In the genomic region with DNA sequence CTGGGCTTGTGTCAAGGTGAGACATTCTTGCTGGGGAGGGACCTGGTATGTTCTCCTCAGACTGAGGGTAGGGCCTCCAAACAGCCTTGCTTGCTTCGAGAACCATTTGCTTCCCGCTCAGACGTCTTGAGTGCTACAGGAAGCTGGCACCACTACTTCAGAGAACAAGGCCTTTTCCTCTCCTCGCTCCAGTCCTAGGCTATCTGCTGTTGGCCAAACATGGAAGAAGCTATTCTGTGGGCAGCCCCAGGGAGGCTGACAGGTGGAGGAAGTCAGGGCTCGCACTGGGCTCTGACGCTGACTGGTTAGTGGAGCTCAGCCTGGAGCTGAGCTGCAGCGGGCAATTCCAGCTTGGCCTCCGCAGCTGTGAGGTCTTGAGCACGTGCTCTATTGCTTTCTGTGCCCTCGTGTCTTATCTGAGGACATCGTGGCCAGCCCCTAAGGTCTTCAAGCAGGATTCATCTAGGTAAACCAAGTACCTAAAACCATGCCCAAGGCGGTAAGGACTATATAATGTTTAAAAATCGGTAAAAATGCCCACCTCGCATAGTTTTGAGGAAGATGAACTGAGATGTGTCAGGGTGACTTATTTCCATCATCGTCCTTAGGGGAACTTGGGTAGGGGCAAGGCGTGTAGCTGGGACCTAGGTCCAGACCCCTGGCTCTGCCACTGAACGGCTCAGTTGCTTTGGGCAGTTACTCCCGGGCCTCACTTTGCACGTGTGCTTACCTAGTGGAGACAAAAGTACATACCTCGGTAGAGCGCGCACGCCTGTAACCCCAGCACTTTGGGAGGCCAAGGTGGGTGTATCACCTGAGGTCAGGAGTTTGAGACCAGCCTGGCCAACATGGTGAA, we compare ENCODE assay signal across 9 cellular contexts. TPM values are rescaled to one million over a fixed set of nuclear protein-coding genes. Genes with fewer than 3 reads are reported as not detected.
DNase-seq lines count a peak whose midpoint lies in the region; ATAC-seq, FAIRE-seq and TF ChIP-seq lines count a peak whose summit lies in the region.
"Had no signal": no experiment of that assay in that cellular context is flagged by ENCODE, and none has a peak within 500 bp of the region (broad histone marks: within the 10 kb centered on the region; RNA-seq: fewer than 3 reads in every experiment).

No MANE protein-coding gene starts in this region.

- H3K27me3 ChIP-seq in DOHH2 (ENCODE audit: control insufficient read depth, low read length) (no peaks in the 10 kb centered on the region), pancreas (no peaks in the 10 kb centered on the region), small intestine (ENCODE audit: control insufficient read depth in 2 of 2, insufficient read depth in 2 of 2, low read length in 2 of 2) (no peaks in the 10 kb centered on the region)

- peaks cover 22% of the 10 kb centered on the region for H3K4me1 Mint-ChIP-seq in activated T-helper 17 cell treated with anti-CD3 and anti-CD28 coated beads, Interleukin-2, amount 50 U/mL, for 72 hours
- peaks cover 53% of the 10 kb centered on the region for H3K4me1 Mint-ChIP-seq in mesothelial cell of epicardium

- no peak for TF ChIP-seq CTCF in DOHH2 (IDR thresholded peaks at IDR 0.05; ENCODE audit: low read depth, low read length, poor library complexity, severe bottlenecking)
- no peak for TF ChIP-seq CTCF in mesothelial cell of epicardium (IDR thresholded peaks at IDR 0.05; ENCODE audit: unreplicated experiment)
- no peak for TF ChIP-seq CTCF in pancreas (IDR thresholded peaks at IDR 0.05)

- peaks cover 13% of the 10 kb centered on the region for H4K20me1 ChIP-seq in DOHH2 (ENCODE audit: control insufficient read depth, insufficient read depth, low read depth, low read length)

- WGBS in pancreas, 2 donors, result 73 to 76% methylated on average over 23 of the region's 23 CpGs
- 61 to 66% (median 64%) methylated on average over 23 of the region's 23 CpGs for WGBS in small intestine, 3 donors

- peak overlapping the region; percentile 97 for H3K27ac ChIP-seq in DOHH2 (ENCODE audit: low read depth, low read length)
- H3K27ac ChIP-seq in pancreas, result no peak overlapping the region
- peak overlapping the region in 1 of 2 donors; percentile 58 for H3K27ac ChIP-seq in small intestine (ENCODE audit: low read depth in 1 of 2, low read length in 1 of 2)

- ATAC-seq in activated T-helper 17 cell treated with anti-CD3 and anti-CD28 coated beads, Interleukin-2, amount 50 U/mL, for 72 hours (replicated peaks), result peak; percentile 4
- ATAC-seq in GM19324 (IDR thresholded peaks at IDR 0.05; ENCODE audit: low FRiP score, unreplicated experiment), result no peak
- ATAC-seq in pancreas, result no peak

- intact Hi-C loops in pancreas (cut with DNase I), result loop anchor here in 2 of 3 donors (5.0 kb wide), 2 partner anchors 116 to 211 kb away; no protein-coding TSS in a partner anchor

- no peak overlapping the region for H3K4me3 ChIP-seq in DOHH2 (ENCODE audit: low read length)
- H3K4me3 ChIP-seq in Jurkat, Clone E6-1 (ENCODE audit: low read length), result no peak overlapping the region
- no peak overlapping the region for H3K4me3 ChIP-seq in pancreas
- H3K4me3 ChIP-seq in small intestine (ENCODE audit: low read depth in 1 of 2, low read length in 2 of 2), result no peak overlapping the region

- peaks cover 32% of the 10 kb centered on the region for H3K79me2 ChIP-seq in DOHH2 (ENCODE audit: control insufficient read depth, low read length)

- H3K36me3 Mint-ChIP-seq in activated T-helper 17 cell treated with anti-CD3 and anti-CD28 coated beads, Interleukin-2, amount 50 U/mL, for 72 hours (ENCODE audit: low read depth), result peaks cover 61% of the 10 kb centered on the region
- peaks cover 12% of the 10 kb centered on the region for H3K36me3 Mint-ChIP-seq in mesothelial cell of epicardium

- DNase-seq in Jurkat, Clone E6-1 (ENCODE audit: low read depth, low spot score), result peak; percentile 53
- DNase-seq in mesothelial cell of epicardium (ENCODE audit: low spot score in 2 of 2, unreplicated experiment in 2 of 2), result no peak
- no peak for DNase-seq in pancreas
- DNase-seq in small intestine, result no peak
- no peak for DNase-seq in cerebellar nuclear complex (lab: John Stamatoyannopoulos, UW)

- no peaks in the 10 kb centered on the region for H3K9me3 Mint-ChIP-seq in activated T-helper 17 cell treated with anti-CD3 and anti-CD28 coated beads, Interleukin-2, amount 50 U/mL, for 72 hours
- no peaks in the 10 kb centered on the region for H3K9me3 Mint-ChIP-seq in mesothelial cell of epicardium
- H3K9me3 Mint-ChIP-seq: naive B cell had no signal

- H3K36me3 ChIP-seq in DOHH2 (ENCODE audit: control insufficient read depth, low read length) (peaks cover 83% of the 10 kb centered on the region), pancreas (peaks cover 0 to 6% (median 3%) of the 10 kb centered on the region in 3 donors), small intestine (ENCODE audit: control insufficient read depth in 2 of 2, insufficient read depth in 2 of 2, low read length in 2 of 2) (peaks cover 12 to 20% of the 10 kb centered on the region in 2 donors)

- no peak for FAIRE-seq in pancreas (lab: Jason Lieb, UNC)
- no peak for FAIRE-seq in small intestine (lab: Jason Lieb, UNC)

- H3K27me3 Mint-ChIP-seq in activated T-helper 17 cell treated with anti-CD3 and anti-CD28 coated beads, Interleukin-2, amount 50 U/mL, for 72 hours, result no peaks in the 10 kb centered on the region
- no peaks in the 10 kb centered on the region for H3K27me3 Mint-ChIP-seq in mesothelial cell of epicardium (ENCODE audit: low read depth)
- H3K27me3 Mint-ChIP-seq: naive B cell had no signal

- H3K9me2 ChIP-seq in DOHH2 (replicated peaks; ENCODE audit: control insufficient read depth, low read length), result no peaks in the 10 kb centered on the region

- peak overlapping the region; percentile 88 for H3K4me3 Mint-ChIP-seq in activated T-helper 17 cell treated with anti-CD3 and anti-CD28 coated beads, Interleukin-2, amount 50 U/mL, for 72 hours
- H3K4me3 Mint-ChIP-seq in mesothelial cell of epicardium, result peak overlapping the region; percentile 10

- peak overlapping the region; percentile 98 for H3K27ac Mint-ChIP-seq in activated T-helper 17 cell treated with anti-CD3 and anti-CD28 coated beads, Interleukin-2, amount 50 U/mL, for 72 hours
- H3K27ac Mint-ChIP-seq in mesothelial cell of epicardium, result peak overlapping the region; percentile 56

- H3K9me3 ChIP-seq in DOHH2 (ENCODE audit: control insufficient read depth, insufficient read depth, low read length) (no peaks in the 10 kb centered on the region), pancreas (no peaks in the 10 kb centered on the region), small intestine (ENCODE audit: control insufficient read depth, low read depth) (no peaks in the 10 kb centered on the region)

- H3F3A ChIP-seq in DOHH2 (ENCODE audit: control insufficient read depth, insufficient read depth), result peaks cover 59% of the 10 kb centered on the region

- H3K4me1 ChIP-seq in DOHH2 (ENCODE audit: control insufficient read depth, low read length), result peaks cover 54% of the 10 kb centered on the region
- peaks cover 5 to 8% (median 6%) of the 10 kb centered on the region in 3 donors for H3K4me1 ChIP-seq in pancreas
- peaks cover 3 to 9% of the 10 kb centered on the region in 2 donors for H3K4me1 ChIP-seq in small intestine (ENCODE audit: control insufficient read depth in 2 of 2, insufficient read depth in 1 of 2, low read depth in 1 of 2, low read length in 1 of 2)

- H3K4me2 ChIP-seq in DOHH2 (ENCODE audit: low read length), result peak overlapping the region; percentile 20; the same call in 1 of the 2 replicates

RNA-seq across cellular contexts. Expression of a gene that starts 4.3 kb away (rescaled TPM):
- polyA plus RNA-seq in Jurkat, Clone E6-1 (2012; ENCODE audit: insufficient read depth, insufficient read length), result 5,274 TPM
- total RNA-seq in activated T-helper 17 cell treated with anti-CD3 and anti-CD28 coated beads, Interleukin-2, amount 50 U/mL, for 72 hours, result 1,000 to 10,000 TPM; 7,000 to 9,788 TPM
- total RNA-seq in mesothelial cell of epicardium, result 2,078 to 2,104 TPM (median 2,089 TPM) in 3 replicates
- total RNA-seq in pancreas, result 100 to 1,000 TPM; 149 to 657 (median 339) TPM
- polyA plus RNA-seq in pancreas, result 100 to 1,000 TPM; 425 to 627 TPM
- 1,000 to 10,000 TPM; 2,587 to 3,805 (median 3,097) TPM for polyA plus RNA-seq in small intestine

RNA-seq across cellular contexts. Expression of a gene that starts 17.2 kb away (rescaled TPM):
- polyA plus RNA-seq in Jurkat, Clone E6-1 (2012; ENCODE audit: insufficient read depth, insufficient read length), result 21.3 TPM
- 10 to 100 TPM in 1 of 2 donors, 1 to 10 TPM in 1; 8.0 to 13.0 TPM for total RNA-seq in activated T-helper 17 cell treated with anti-CD3 and anti-CD28 coated beads, Interleukin-2, amount 50 U/mL, for 72 hours
- total RNA-seq in mesothelial cell of epicardium, result 14.8 to 16.1 TPM (median 14.8 TPM) in 3 replicates
- 10 to 100 TPM in 1 of 6 donors, 1 to 10 TPM in 5; 4.0 to 10.2 (median 4.9) TPM for total RNA-seq in pancreas
- 10 to 100 TPM; 22.1 to 36.5 TPM for polyA plus RNA-seq in pancreas
- 1 to 10 TPM; 1.3 to 7.7 (median 4.1) TPM for polyA plus RNA-seq in small intestine

RNA-seq across cellular contexts. Expression of a gene that starts 29.4 kb away (rescaled TPM):
- 91.1 TPM for polyA plus RNA-seq in Jurkat, Clone E6-1 (2012; ENCODE audit: insufficient read depth, insufficient read length)
- total RNA-seq in activated T-helper 17 cell treated with anti-CD3 and anti-CD28 coated beads, Interleukin-2, amount 50 U/mL, for 72 hours, result 100 to 1,000 TPM in 1 of 2 donors, 10 to 100 TPM in 1; 61.6 to 133 TPM
- total RNA-seq in mesothelial cell of epicardium (51.8 to 58.6 TPM (median 56.6 TPM) in 3 replicates), pancreas (10 to 100 TPM in 4 of 6 donors, 1 to 10 TPM in 2; 9.1 to 17.7 (median 15.1) TPM)
- polyA plus RNA-seq in pancreas (10 to 100 TPM; 32.2 to 41.3 TPM), small intestine (10 to 100 TPM; 14.3 to 27.1 (median 17.0) TPM)

RNA-seq across cellular contexts. Expression of a gene that starts 44.7 kb away (rescaled TPM):
- polyA plus RNA-seq in Jurkat, Clone E6-1 (2012; ENCODE audit: insufficient read depth, insufficient read length), result 88.5 TPM
- total RNA-seq in activated T-helper 17 cell treated with anti-CD3 and anti-CD28 coated beads, Interleukin-2, amount 50 U/mL, for 72 hours, result 100 to 1,000 TPM; 167 to 176 TPM
- total RNA-seq in mesothelial cell of epicardium, result 56.3 to 62.6 TPM (median 57.1 TPM) in 3 replicates
- total RNA-seq in pancreas, result 10 to 100 TPM in 3 of 6 donors, 1 to 10 TPM in 3; 7.6 to 16.2 (median 10.0) TPM
- 1 to 10 TPM; 5.6 to 6.5 TPM for polyA plus RNA-seq in pancreas
- 10 to 100 TPM in 2 of 3 donors, 1 to 10 TPM in 1; 6.5 to 30.9 (median 13.2) TPM for polyA plus RNA-seq in small intestine

RNA-seq across cellular contexts. Expression of a gene that starts 45.6 kb away (rescaled TPM):
- polyA plus RNA-seq in Jurkat, Clone E6-1 (2012; ENCODE audit: insufficient read depth, insufficient read length), result 450 TPM
- 100 to 1,000 TPM; 262 to 317 TPM for total RNA-seq in activated T-helper 17 cell treated with anti-CD3 and anti-CD28 coated beads, Interleukin-2, amount 50 U/mL, for 72 hours
- total RNA-seq in mesothelial cell of epicardium (137 to 148 TPM (median 145 TPM) in 3 replicates), pancreas (10 to 100 TPM; 66.3 to 79.7 (median 69.9) TPM)
- polyA plus RNA-seq in pancreas (10 to 100 TPM; 30.6 to 64.7 TPM), small intestine (100 to 1,000 TPM in 1 of 3 donors, 10 to 100 TPM in 2; 88.1 to 126 (median 89.5) TPM)
